Comparison of ENCODE assay signal across 14 cellular contexts in the genomic region with DNA sequence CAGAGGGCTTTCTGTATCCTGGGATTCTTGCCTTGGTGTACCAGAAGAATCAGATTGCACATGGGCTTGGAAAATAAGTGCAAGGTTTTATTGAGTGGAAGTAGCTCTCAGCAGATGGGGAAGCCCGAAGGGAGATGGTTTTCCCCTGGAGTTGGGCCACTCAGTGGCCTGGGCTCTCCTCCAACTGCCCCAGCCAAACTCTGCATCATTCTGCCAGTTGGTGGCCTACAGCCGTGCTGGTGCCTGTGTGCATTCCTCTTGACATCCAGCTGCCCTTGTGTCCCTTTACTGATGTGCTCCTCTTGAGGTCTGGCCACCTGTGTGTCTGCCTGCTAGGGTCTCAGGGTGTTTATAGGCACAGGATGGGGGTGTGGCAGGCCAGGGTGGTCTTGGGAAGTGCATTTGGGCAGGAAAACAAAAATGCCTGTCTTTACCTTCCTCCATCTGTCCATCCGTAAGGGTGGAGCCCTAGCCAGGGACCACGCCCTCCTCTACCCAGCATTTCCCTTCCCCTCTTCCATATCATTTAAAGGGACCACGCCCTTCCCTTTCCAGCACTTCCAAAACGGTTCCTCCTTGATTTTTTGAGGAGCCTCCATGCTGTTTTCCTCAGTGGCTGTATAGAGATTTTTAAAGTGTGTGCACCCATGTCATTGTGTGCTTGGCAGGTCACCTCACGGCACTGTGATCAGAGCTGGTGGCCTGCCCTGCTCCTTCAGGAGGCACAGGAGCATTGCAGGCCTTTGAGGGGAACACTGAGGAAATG. TPM values are rescaled to one million over a fixed set of nuclear protein-coding genes. Genes with fewer than 3 reads are reported as not detected.
A peak's percentile ranks its signal among the peaks of the same experiment; 100 is the strongest.
DNase-seq lines count a peak whose midpoint lies in the region; ATAC-seq and TF ChIP-seq lines count a peak whose summit lies in the region.
"Had no signal": no experiment of that assay in that cellular context is flagged by ENCODE, and none has a peak within 500 bp of the region (broad histone marks: within the 10 kb centered on the region; RNA-seq: fewer than 3 reads in every experiment).

No MANE protein-coding gene starts in this region.

- no peak overlapping the region for H3K23ac ChIP-seq in mesenchymal stem cell (ENCODE audit: low read length in 2 of 2)

- H3K27me3 ChIP-seq in uterus: no peaks in the 10 kb centered on the region
- no peaks in the 10 kb centered on the region for H3K27me3 ChIP-seq in mesenchymal stem cell (ENCODE audit: control insufficient read depth in 1 of 2, insufficient read depth in 1 of 2, low read length in 2 of 2)

- TF ChIP-seq CTCF in uterus (IDR thresholded peaks at IDR 0.05): no peak

- H4K8ac ChIP-seq in mesenchymal stem cell (ENCODE audit: low read length): no peak overlapping the region

- H2BK15ac ChIP-seq in mesenchymal stem cell (ENCODE audit: low read depth, poor library complexity, severe bottlenecking): no peak overlapping the region

- no peak overlapping the region for H3K27ac Mint-ChIP-seq in activated T-cell treated with anti-CD3 and anti-CD28 coated beads, Interleukin-2, amount 50 U/mL, for 24 hours
- H3K27ac Mint-ChIP-seq: activated naive CD8-positive, alpha-beta T cell treated with anti-CD3 and anti-CD28 coated beads for 36 hours; progenitor cell of endocrine pancreas had no signal

- peaks cover 80% of the 10 kb centered on the region for H3K36me3 Mint-ChIP-seq in activated T-cell treated with anti-CD3 and anti-CD28 coated beads, Interleukin-2, amount 50 U/mL, for 24 hours (ENCODE audit: low read depth)

- no peak overlapping the region for H2BK12ac ChIP-seq in mesenchymal stem cell (ENCODE audit: low read length in 2 of 2)

- H3K9me3 ChIP-seq in uterus (no peaks in the 10 kb centered on the region), mesenchymal stem cell (ENCODE audit: control insufficient read depth, low read length) (no peaks in the 10 kb centered on the region)

- no peak overlapping the region for H3K4me3 Mint-ChIP-seq in activated T-cell treated with anti-CD3 and anti-CD28 coated beads, Interleukin-2, amount 50 U/mL, for 24 hours
- H3K4me3 Mint-ChIP-seq: activated naive CD8-positive, alpha-beta T cell treated with anti-CD3 and anti-CD28 coated beads for 36 hours had no signal

- intact Hi-C loops in Right ventricle myocardium inferior (cut with DNase I) (loop anchor here (10.0 kb wide), 1 partner anchor 269 kb away; no protein-coding TSS in a partner anchor), cardiac septum (cut with DNase I) (no loop called here), left colon (cut with DNase I, micrococcal nuclease) (loop anchor here in 1 of 2 donors (10.0 kb wide), 1 partner anchor 191 kb away; a partner anchor contains a TSS), uterus (cut with DNase I; ENCODE audit: low total_unique reads) (no loop called here)

- no peak overlapping the region for H3K4ac ChIP-seq in mesenchymal stem cell (ENCODE audit: low read depth in 1 of 2, low read length in 2 of 2)

- no peak for TF ChIP-seq POLR2A in uterus (IDR thresholded peaks at IDR 0.05)

- H2BK5ac ChIP-seq in mesenchymal stem cell (ENCODE audit: low read depth, low read length, poor library complexity, severe bottlenecking): no peak overlapping the region

- H3K79me1 ChIP-seq in mesenchymal stem cell (replicated peaks; ENCODE audit: low read length, poor library complexity, severe bottlenecking): peaks cover 68% of the 10 kb centered on the region

- H3K36me3 ChIP-seq in uterus (no peaks in the 10 kb centered on the region), mesenchymal stem cell (ENCODE audit: control insufficient read depth in 1 of 2, insufficient read depth in 2 of 2, low read depth in 1 of 2, low read length in 2 of 2) (peaks cover 23 to 38% of the 10 kb centered on the region in 2 experiments)

- H3K4me2 ChIP-seq in mesenchymal stem cell (ENCODE audit: low read length, poor library complexity, severe bottlenecking): no peak overlapping the region

- H3K27ac ChIP-seq in uterus: peak overlapping the region; percentile 62 to 75
- no peak overlapping the region for H3K27ac ChIP-seq in mesenchymal stem cell (ENCODE audit: low read length, poor library complexity, severe bottlenecking)

- H3K4me1 ChIP-seq in uterus (peaks cover 5 to 7% of the 10 kb centered on the region in 2 donors), mesenchymal stem cell (ENCODE audit: control insufficient read depth, insufficient read depth, low read depth, low read length) (peaks cover 13% of the 10 kb centered on the region)

- H3K9me3 Mint-ChIP-seq in activated T-cell treated with anti-CD3 and anti-CD28 coated beads, Interleukin-2, amount 50 U/mL, for 24 hours: no peaks in the 10 kb centered on the region
- H3K9me3 Mint-ChIP-seq: activated naive CD8-positive, alpha-beta T cell treated with anti-CD3 and anti-CD28 coated beads for 36 hours had no signal

- no peak overlapping the region for H3K9ac ChIP-seq in mesenchymal stem cell (ENCODE audit: low read length)

- peaks cover 52% of the 10 kb centered on the region for H3K4me1 Mint-ChIP-seq in activated T-cell treated with anti-CD3 and anti-CD28 coated beads, Interleukin-2, amount 50 U/mL, for 24 hours (ENCODE audit: low read depth)

- ATAC-seq in Right ventricle myocardium inferior (peak; percentile 77), left colon (peak; percentile 57)

- H3K14ac ChIP-seq in mesenchymal stem cell (ENCODE audit: low read length in 2 of 2): no peak overlapping the region

- H3K27me3 Mint-ChIP-seq in activated T-cell treated with anti-CD3 and anti-CD28 coated beads, Interleukin-2, amount 50 U/mL, for 24 hours: no peaks in the 10 kb centered on the region
- H3K27me3 Mint-ChIP-seq: activated naive CD8-positive, alpha-beta T cell treated with anti-CD3 and anti-CD28 coated beads for 36 hours; progenitor cell of endocrine pancreas had no signal

- 89% methylated on average over 7 of the region's 7 CpGs for WGBS in mesenchymal stem cell

- no peak overlapping the region for H3K18ac ChIP-seq in mesenchymal stem cell (ENCODE audit: low read depth in 1 of 2, low read length in 2 of 2)

- H3K4me3 ChIP-seq in uterus (no peak overlapping the region), mesenchymal stem cell (ENCODE audit: insufficient read depth in 1 of 2, low read depth in 1 of 2, low read length in 2 of 2) (no peak overlapping the region)

- no peak for DNase-seq in Right ventricle myocardium inferior (ENCODE audit: missing footprints)
- DNase-seq in cardiac septum (ENCODE audit: low spot score): no peak
- peak; percentile 64 for DNase-seq in cerebellar cortex (ENCODE audit: low spot score)
- no peak for DNase-seq in left colon
- no peak for DNase-seq in uterus
- DNase-seq in mesenchymal stem cell: no peak
- no peak for DNase-seq in activated CD8-positive, alpha-beta memory T cell treated with anti-CD3 and anti-CD28 coated beads, Interleukin-2, amount 50 U/mL, for 48 hours
- no peak for DNase-seq in activated T-cell treated with anti-CD3 and anti-CD28 coated beads, Interleukin-2, amount 50 U/mL, for 24 hours
- DNase-seq: ACHN; activated CD4-positive, alpha-beta T cell treated with anti-CD3 and anti-CD28 coated beads, Interleukin-2, amount 50 U/mL, for 4 hours; activated naive CD8-positive, alpha-beta T cell treated with anti-CD3 and anti-CD28 coated beads for 36 hours; Kasumi-1; NCI-H226 had no signal

- no peak overlapping the region for H4K91ac ChIP-seq in mesenchymal stem cell (ENCODE audit: low read length)

- H2BK120ac ChIP-seq in mesenchymal stem cell (ENCODE audit: low read depth, low read length): no peak overlapping the region

- no peak overlapping the region for H2AK5ac ChIP-seq in mesenchymal stem cell (ENCODE audit: low read length, severe bottlenecking)

- H2AFZ ChIP-seq in mesenchymal stem cell (ENCODE audit: low read depth, low read length): no peak overlapping the region

RNA-seq across cellular contexts. Expression of a gene that starts 18.9 kb away (rescaled TPM):
- total RNA-seq in Right ventricle myocardium inferior (30.1 TPM), cardiac septum (44.0 TPM), left colon (10 to 100 TPM; 18.6 to 20.5 TPM), uterus (10 to 100 TPM; 33.3 to 75.5 (median 55.2) TPM)
- polyA plus RNA-seq in mesenchymal stem cell (2013, experiment 1 of 2): 17.0 TPM
- 15.9 TPM for polyA plus RNA-seq in mesenchymal stem cell (2013, experiment 2 of 2)

RNA-seq across cellular contexts. Expression of a gene that starts 19.1 kb away (rescaled TPM):
- total RNA-seq in Right ventricle myocardium inferior (7.1 TPM), cardiac septum (10.7 TPM), left colon (10 to 100 TPM; 11.1 to 11.9 TPM), uterus (10 to 100 TPM in 2 of 4 donors, 1 to 10 TPM in 2; 5.0 to 29.6 (median 15.7) TPM)
- polyA plus RNA-seq in mesenchymal stem cell (2013, experiment 1 of 2): 9.8 TPM
- 10.1 TPM for polyA plus RNA-seq in mesenchymal stem cell (2013, experiment 2 of 2)
